In genomic region chr15:24823473-24823872, GRCh38 we compare ENCODE assay signal across 12 cellular contexts.
A peak's percentile ranks its signal among the peaks of the same experiment; 100 is the strongest.
DNase-seq lines count a peak whose midpoint lies in the region; ATAC-seq and TF ChIP-seq lines count a peak whose summit lies in the region.
"Had no signal": no experiment of that assay in that cellular context is flagged by ENCODE, and none has a peak within 500 bp of the region (broad histone marks: within the 10 kb centered on the region; RNA-seq: fewer than 3 reads in every experiment).

No MANE protein-coding gene starts in this region.

- H3K36me3 ChIP-seq in HUES64 (ENCODE audit: insufficient read depth, low read length), result no peaks in the 10 kb centered on the region
- no peaks in the 10 kb centered on the region for H3K36me3 ChIP-seq in body of pancreas (replicated peaks in 1 of 2; ENCODE audit: insufficient read depth in 1 of 2, low read depth in 2 of 2)
- H3K36me3 ChIP-seq in spleen, result no peaks in the 10 kb centered on the region

- H3K36me3 Mint-ChIP-seq in chondrocyte (ENCODE audit: low read depth), result no peaks in the 10 kb centered on the region

- H3K27me3 Mint-ChIP-seq in chondrocyte (ENCODE audit: low read depth), result no peaks in the 10 kb centered on the region

- TF ChIP-seq POLR2A in body of pancreas (IDR thresholded peaks at IDR 0.05) (no peak), spleen (IDR thresholded peaks at IDR 0.05) (no peak)

- no peaks in the 10 kb centered on the region for H3K4me1 Mint-ChIP-seq in chondrocyte (ENCODE audit: low read depth)

- H3K9ac ChIP-seq in HUES64 (ENCODE audit: low read depth, low read length), result peak overlapping the region; percentile 51; the same call in 1 of the 2 replicates

- H3K9me3 ChIP-seq in HUES64 (ENCODE audit: insufficient read depth, low read depth, low read length), result peaks cover 45% of the 10 kb centered on the region
- no peaks in the 10 kb centered on the region for H3K9me3 ChIP-seq in body of pancreas
- H3K9me3 ChIP-seq in spleen, result peaks cover 0 to 59% (median 12%) of the 10 kb centered on the region in 8 donors

- ATAC-seq in body of pancreas (no peak), GM18909 (IDR thresholded peaks at IDR 0.05; ENCODE audit: poor library complexity, unreplicated experiment) (no peak), GM18907 (IDR thresholded peaks at IDR 0.05; ENCODE audit: unreplicated experiment) (no peak)

- intact Hi-C loops in body of pancreas (cut with DNase I), result no loop called here
- intact Hi-C loops in posterior cingulate gyrus (cut with DNase I), result no loop called here
- intact Hi-C loops in spleen (cut with DNase I; ENCODE audit: low total_unique reads), result no loop called here

- TF ChIP-seq CTCF in body of pancreas (IDR thresholded peaks at IDR 0.05), result no peak
- TF ChIP-seq CTCF in chondrocyte (IDR thresholded peaks at IDR 0.05), result no peak
- no peak for TF ChIP-seq CTCF in spleen (IDR thresholded peaks at IDR 0.05 in 8 of 11, conservative IDR thresholded peaks at IDR 0.05 in 3 of 11)

- H3K27me3 ChIP-seq in HUES64 (ENCODE audit: insufficient read depth, low read length), result no peaks in the 10 kb centered on the region
- H3K27me3 ChIP-seq in body of pancreas, result no peaks in the 10 kb centered on the region
- peaks cover 0 to 11% (median 0%) of the 10 kb centered on the region in 7 donors for H3K27me3 ChIP-seq in spleen (replicated peaks in 1 of 7)

- H3K4me3 ChIP-seq in HUES64 (ENCODE audit: low read length) (peak overlapping the region; percentile 47), body of pancreas (no peak overlapping the region), spleen (no peak overlapping the region)

- peaks cover 18% of the 10 kb centered on the region for H3K4me1 ChIP-seq in HUES64 (ENCODE audit: insufficient read depth, low read length)
- no peaks in the 10 kb centered on the region for H3K4me1 ChIP-seq in body of pancreas
- no peaks in the 10 kb centered on the region for H3K4me1 ChIP-seq in spleen

- DNase-seq in body of pancreas (peak in 3 of 4 donors; percentile 13 to 33 (median 22)), iPS DF 19.7 (ENCODE audit: low read depth, low spot score) (peak; percentile 92), posterior cingulate gyrus (peak; percentile 21 to 97 (median 64)), chondrocyte (ENCODE audit: low spot score) (no peak), spleen (no peak)
- DNase-seq: activated CD4-positive, alpha-beta T cell treated with anti-CD3 and anti-CD28 coated beads for 48 hours; activated gamma-delta T cell treated with Interleukin-2 at 50 U/mL for 16 hours; NCI-H345; stimulated activated CD4-positive, alpha-beta T cell treated with anti-CD3 and anti-CD28 coated beads, Interleukin-15, amount 100 ng/mL, for 24 hours had no signal

- H3K27ac ChIP-seq in HUES64 (ENCODE audit: low read depth, low read length), result peak overlapping the region; percentile 89
- no peak overlapping the region for H3K27ac ChIP-seq in body of pancreas
- H3K27ac ChIP-seq in spleen, result no peak overlapping the region

- H3K9me3 Mint-ChIP-seq in chondrocyte (ENCODE audit: low read depth), result peaks cover 46% of the 10 kb centered on the region

- H3K27ac Mint-ChIP-seq in chondrocyte (ENCODE audit: unreplicated experiment), result no peak overlapping the region

- WGBS in HUES64, result 43% methylated on average over 10 of the region's 11 CpGs
- 29 to 32% methylated on average over 10 to 11 of the region's 11 CpGs for WGBS in body of pancreas, 2 donors
- WGBS in spleen, 5 donors, result 32 to 48% (median 46%) methylated on average over 6 to 11 of the region's 11 CpGs

- H3K4me3 Mint-ChIP-seq in chondrocyte (ENCODE audit: unreplicated experiment), result no peak overlapping the region

Comparison
In these comparisons a context has a peak if more than half of its experiments do, and no peak if none do; other contexts are left out.
1. DNase-seq: peak in body of pancreas (3 of 4), iPS DF 19.7 (single experiment) and posterior cingulate gyrus (10 of 10); none in chondrocyte (single experiment) and spleen (single experiment).